9 cellular contexts compared by ENCODE assay signal in the genomic region with DNA sequence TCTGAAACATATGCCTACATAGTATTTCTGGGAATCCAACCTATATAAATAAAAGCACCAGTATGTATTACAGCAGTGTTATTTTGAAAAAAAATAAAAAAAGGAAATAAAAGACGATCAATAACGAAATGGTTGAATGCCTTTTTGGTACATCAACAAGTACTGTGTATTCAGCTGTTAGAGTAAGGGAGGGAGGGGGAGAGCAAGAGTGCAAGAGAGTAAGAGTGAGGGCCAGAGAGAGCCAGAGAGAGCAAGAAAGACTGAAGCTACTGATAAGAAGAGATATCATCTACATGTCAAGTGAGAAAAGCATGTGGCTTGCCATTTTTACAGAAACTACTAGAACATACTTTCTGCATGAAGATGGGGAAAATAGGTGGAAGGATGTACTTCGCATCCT. TPM values are rescaled to one million over a fixed set of nuclear protein-coding genes. Genes with fewer than 3 reads are reported as not detected.
DNase-seq lines count a peak whose midpoint lies in the region; ATAC-seq, FAIRE-seq and TF ChIP-seq lines count a peak whose summit lies in the region.
"Had no signal": no experiment of that assay in that cellular context is flagged by ENCODE, and none has a peak within 500 bp of the region (broad histone marks: within the 10 kb centered on the region; RNA-seq: fewer than 3 reads in every experiment).

No MANE protein-coding gene starts in this region.

- H3K36me3 Mint-ChIP-seq in GM23338 (ENCODE audit: low read depth), result peaks cover 2% of the 10 kb centered on the region; the same call in 1 of the 3 replicates

- no peaks in the 10 kb centered on the region for H4K20me1 ChIP-seq in GM23338 (replicated peaks; ENCODE audit: insufficient read depth)
- no peaks in the 10 kb centered on the region for H4K20me1 ChIP-seq in OCI-LY3 (ENCODE audit: insufficient read depth, low read length)
- H4K20me1 ChIP-seq in endothelial cell of umbilical vein (replicated peaks; ENCODE audit: control insufficient read depth, extremely low read depth, insufficient read depth, low read length), result no peaks in the 10 kb centered on the region

- FAIRE-seq in endothelial cell of umbilical vein (lab: Jason Lieb, UNC), result no peak

- no peaks in the 10 kb centered on the region for H3K9me1 ChIP-seq in endothelial cell of umbilical vein (replicated peaks; ENCODE audit: control insufficient read depth, extremely low read depth, insufficient read depth, low read length)

- H3K4me1 ChIP-seq in BE2C (no peaks in the 10 kb centered on the region), GM23338 (ENCODE audit: insufficient read depth) (peaks cover 11% of the 10 kb centered on the region), OCI-LY3 (ENCODE audit: low read length) (peaks cover 14% of the 10 kb centered on the region), endothelial cell of umbilical vein (ENCODE audit: control insufficient read depth, extremely low read depth, insufficient read depth, low read length) (peaks cover 9% of the 10 kb centered on the region), tibial nerve (peaks cover 0 to 3% (median 0%) of the 10 kb centered on the region in 4 donors)
- H3K4me1 ChIP-seq: parathyroid adenoma had no signal

- TF ChIP-seq EP300 in tibial nerve (IDR thresholded peaks at IDR 0.05), result no peak

- H3K9ac ChIP-seq in OCI-LY3 (ENCODE audit: low read length) (no peak overlapping the region), endothelial cell of umbilical vein (replicated peaks; ENCODE audit: extremely low read depth, insufficient read depth, low read length) (no peak overlapping the region)
- H3K9ac ChIP-seq: parathyroid adenoma had no signal

- peak overlapping the region; percentile 95 for H3K4me3 Mint-ChIP-seq in GM23338

- no peak for DNase-seq in BE2C
- DNase-seq in GM23338 (ENCODE audit: low spot score), result peak; percentile 2
- peak; percentile 48 for DNase-seq in endothelial cell of umbilical vein (ENCODE audit: low read depth, low spot score)
- no peak for DNase-seq in NCI-H128 (lab: John Stamatoyannopoulos, UW; ENCODE audit: unreplicated experiment)
- no peak for DNase-seq in 8988T
- DNase-seq in tibial nerve (ENCODE audit: low spot score in 2 of 2), result no peak

- TF ChIP-seq CTCF in BE2C (IDR thresholded peaks at IDR 0.05; ENCODE audit: low read depth, low read length), result no peak
- no peak for TF ChIP-seq CTCF in GM23338 (conservative IDR thresholded peaks at IDR 0.05; ENCODE audit: low read depth in 2 of 2)
- TF ChIP-seq CTCF in OCI-LY3 (IDR thresholded peaks at IDR 0.05; ENCODE audit: low read depth, low read length), result no peak
- TF ChIP-seq CTCF in endothelial cell of umbilical vein (IDR thresholded peaks at IDR 0.05; ENCODE audit: extremely low read depth in 1 of 2, insufficient read depth in 1 of 2, low read depth in 1 of 2, low read length in 2 of 2), result no peak
- TF ChIP-seq CTCF in tibial nerve (IDR thresholded peaks at IDR 0.05), result no peak

- H3K27me3 Mint-ChIP-seq in GM23338 (ENCODE audit: insufficient read depth, low read depth, poor library complexity), result peaks cover 3% of the 10 kb centered on the region

- no peak overlapping the region for H3K27ac Mint-ChIP-seq in GM23338

- no peaks in the 10 kb centered on the region for H3K9me3 Mint-ChIP-seq in GM23338

- dilution Hi-C loops in endothelial cell of umbilical vein (cut with MboI; ENCODE audit: extremely low pct_ligation_motif_present, low sequenced_read_pairs), result no loop called here

- POLR2A ChIA-PET in endothelial cell of umbilical vein (lab: Charles Lee), result no interaction called here

- H3K4me3 ChIP-seq in BE2C (ENCODE audit: low read depth, low read length) (peak overlapping the region; percentile 81), GM23338 (peak overlapping the region; percentile 75), OCI-LY3 (ENCODE audit: low read length) (peak overlapping the region; percentile 88; the same call in 1 of the 2 replicates), endothelial cell of umbilical vein (replicated peaks in 1 of 3; ENCODE audit: insufficient read depth in 1 of 3, low read depth in 1 of 3, low read length in 3 of 3) (peak overlapping the region in 2 of 3 experiments; percentile 15 to 63), tibial nerve (peak overlapping the region in 1 of 4 donors; percentile 68)

- CTCF ChIA-PET in endothelial cell of umbilical vein (lab: Charles Lee), result interaction anchor here (1.0 kb wide), 1 partner anchor 99 kb away, joined by 3 read pairs; no protein-coding TSS in a partner anchor

- no peaks in the 10 kb centered on the region for H3K36me3 ChIP-seq in BE2C
- no peaks in the 10 kb centered on the region for H3K36me3 ChIP-seq in GM23338 (ENCODE audit: insufficient read depth)
- no peaks in the 10 kb centered on the region for H3K36me3 ChIP-seq in OCI-LY3 (replicated peaks; ENCODE audit: low read depth, low read length)
- H3K36me3 ChIP-seq in endothelial cell of umbilical vein (ENCODE audit: control insufficient read depth in 2 of 2, extremely low read depth in 1 of 2, insufficient read depth in 2 of 2, low read length in 2 of 2), result no peaks in the 10 kb centered on the region
- H3K36me3 ChIP-seq in tibial nerve, result no peaks in the 10 kb centered on the region

- ATAC-seq in GM23338 (no peak), GM18909 (IDR thresholded peaks at IDR 0.05; ENCODE audit: poor library complexity, unreplicated experiment) (no peak)

- H3K9me2 ChIP-seq in GM23338 (ENCODE audit: insufficient read depth), result no peaks in the 10 kb centered on the region

- H3K27me3 ChIP-seq in BE2C (no peaks in the 10 kb centered on the region), GM23338 (ENCODE audit: insufficient read depth) (no peaks in the 10 kb centered on the region), OCI-LY3 (ENCODE audit: low read depth, low read length) (no peaks in the 10 kb centered on the region), endothelial cell of umbilical vein (ENCODE audit: control insufficient read depth in 2 of 2, insufficient read depth in 2 of 2, low read length in 2 of 2) (no peaks in the 10 kb centered on the region), tibial nerve (no peaks in the 10 kb centered on the region)

- 25 to 48% methylated on average over 3 of the region's 3 CpGs for whole genome bisulfite sequencing in tibial nerve, 2 donors

- peaks cover 33% of the 10 kb centered on the region for H3K79me2 ChIP-seq in GM23338 (replicated peaks; ENCODE audit: insufficient read depth)
- peaks cover 13% of the 10 kb centered on the region for H3K79me2 ChIP-seq in OCI-LY3 (ENCODE audit: low read length)
- peaks cover 2% of the 10 kb centered on the region for H3K79me2 ChIP-seq in endothelial cell of umbilical vein (ENCODE audit: control insufficient read depth, insufficient read depth, low read length)
- H3K79me2 ChIP-seq: parathyroid adenoma had no signal

- peaks cover 16% of the 10 kb centered on the region; the same call in 2 of the 3 replicates for H3K4me1 Mint-ChIP-seq in GM23338

- TF ChIP-seq POLR2A in endothelial cell of umbilical vein (IDR thresholded peaks at IDR 0.05; ENCODE audit: low read depth, low read length) (no peak), tibial nerve (IDR thresholded peaks at IDR 0.05) (no peak)

- H3K4me2 ChIP-seq in GM23338 (peak overlapping the region; percentile 85), OCI-LY3 (ENCODE audit: low read length) (peak overlapping the region; percentile 93), endothelial cell of umbilical vein (ENCODE audit: insufficient read depth, low read length) (peak overlapping the region; percentile 61)

- H3K9me3 ChIP-seq in BE2C (no peaks in the 10 kb centered on the region), OCI-LY3 (ENCODE audit: insufficient read depth, low read length) (no peaks in the 10 kb centered on the region), endothelial cell of umbilical vein (replicated peaks; ENCODE audit: control insufficient read depth, insufficient read depth, low read length) (no peaks in the 10 kb centered on the region), tibial nerve (no peaks in the 10 kb centered on the region)

- intact Hi-C loops in endothelial cell of umbilical vein (cut with micrococcal nuclease), result no loop called here

- no peak overlapping the region for H3K27ac ChIP-seq in GM23338 (ENCODE audit: low read depth)
- no peak overlapping the region for H3K27ac ChIP-seq in OCI-LY3 (ENCODE audit: low read length)
- no peak overlapping the region for H3K27ac ChIP-seq in endothelial cell of umbilical vein (ENCODE audit: insufficient read depth, low read depth, low read length)
- peak overlapping the region in 1 of 4 donors; percentile 86 for H3K27ac ChIP-seq in tibial nerve
- H3K27ac ChIP-seq: parathyroid adenoma had no signal

- H2AFZ ChIP-seq in GM23338 (no peak overlapping the region), OCI-LY3 (ENCODE audit: low read depth, low read length) (no peak overlapping the region), endothelial cell of umbilical vein (ENCODE audit: low read depth, low read length) (no peak overlapping the region)

- BruUV-seq in endothelial cell of umbilical vein (replicated peaks; lab: Mats Ljungman, UMichigan), result no TSS peak

- no peaks in the 10 kb centered on the region for H3F3A ChIP-seq in GM23338 (replicated peaks; ENCODE audit: low read depth)

TF ChIP-seq in endothelial cell of umbilical vein, 7 proteins besides CTCF, POLR2A, EP300 and RAD21 (continues in another document):
- no peak for TF ChIP-seq MYC (IDR thresholded peaks at IDR 0.05; ENCODE audit: low read depth, low read length)
- TF ChIP-seq, protein P1, sequence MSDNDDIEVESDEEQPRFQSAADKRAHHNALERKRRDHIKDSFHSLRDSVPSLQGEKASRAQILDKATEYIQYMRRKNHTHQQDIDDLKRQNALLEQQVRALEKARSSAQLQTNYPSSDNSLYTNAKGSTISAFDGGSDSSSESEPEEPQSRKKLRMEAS (IDR thresholded peaks at IDR 0.05; ENCODE audit: insufficient read depth, insufficient read length), result no peak
- TF ChIP-seq GATA2 (IDR thresholded peaks at IDR 0.05; ENCODE audit: insufficient read depth, insufficient read length, low read depth, low read length), result no peak
- TF ChIP-seq EZH2 (IDR thresholded peaks at IDR 0.05; ENCODE audit: borderline replicate concordance, low read depth, low read length, severe bottlenecking), result no peak
- no peak for TF ChIP-seq POLR2AphosphoS5 (IDR thresholded peaks at IDR 0.05; ENCODE audit: insufficient read depth, low read depth, low read length)
- no peak for TF ChIP-seq FOS (IDR thresholded peaks at IDR 0.05; ENCODE audit: borderline replicate concordance, insufficient read depth, low read length)

RNA-seq across cellular contexts. Expression of a gene that starts 1.8 kb away (rescaled TPM):
- 5.1 TPM for polyA plus RNA-seq in BE2C (2012; ENCODE audit: insufficient read depth, insufficient read length, low read depth)
- 14.8 and 18.6 TPM in 2 replicates for total RNA-seq in GM23338 (2014; rRNA removed; shearing (Covaris generic))
- polyA plus RNA-seq in GM23338 (2016; fragmentation: Nextera tagmentation; extraction: Ambion mirVana) (12.9 and 13.5 TPM in 2 replicates), endothelial cell of umbilical vein (3.3 and 4.4 TPM in 2 replicates)
- total RNA-seq in endothelial cell of umbilical vein (5.8 and 7.5 TPM in 2 replicates), tibial nerve (1 to 10 TPM; 2.5 to 7.5 (median 4.5) TPM)
- 2.9 and 3.1 TPM in 2 replicates for polyA plus RNA-seq in endothelial cell of umbilical vein (2011; cell fraction: cytosol; rRNA removed)
- 6.1 and 7.1 TPM in 2 replicates for polyA plus RNA-seq in endothelial cell of umbilical vein (2011; cell fraction: nucleus; rRNA removed)
- polyA plus RNA-seq in endothelial cell of umbilical vein (2012), result 2.4 and 3.2 TPM in 2 replicates
- polyA minus RNA-seq in endothelial cell of umbilical vein, result 8.7 and 10.0 TPM in 2 replicates
- polyA minus RNA-seq in endothelial cell of umbilical vein (2011; cell fraction: cytosol; rRNA and poly(A)+ RNA removed), result 9.0 TPM
- polyA minus RNA-seq in endothelial cell of umbilical vein (2011; cell fraction: nucleus; rRNA and poly(A)+ RNA removed), result 13.0 and 14.5 TPM in 2 replicates

Comparison
In these comparisons a context has a peak if more than half of its experiments do, and no peak if none do; other contexts are left out.
1. DNase-seq: peak in GM23338 (single experiment) and endothelial cell of umbilical vein (single experiment); none in BE2C (single experiment), NCI-H128 (single experiment), 8988T (single experiment) and tibial nerve (0 of 2).
2. Peak in every context shown above with its lines, with median percentiles within 50 percentile points of each other: H3K4me2 ChIP-seq.